23 cellular contexts compared by ENCODE assay signal in genomic region chr5:56941981-56942380, GRCh38. TPM values are rescaled to one million over a fixed set of nuclear protein-coding genes. Genes with fewer than 3 reads are reported as not detected.
A peak's percentile ranks its signal among the peaks of the same experiment; 100 is the strongest.
DNase-seq lines count a peak whose midpoint lies in the region; ATAC-seq and TF ChIP-seq lines count a peak whose summit lies in the region.
"Had no signal": no experiment of that assay in that cellular context is flagged by ENCODE, and none has a peak within 500 bp of the region (broad histone marks: within the 10 kb centered on the region; RNA-seq: fewer than 3 reads in every experiment).

No MANE protein-coding gene starts in this region.

- no peaks in the 10 kb centered on the region for H3K27me3 ChIP-seq in AG04450 (ENCODE audit: control insufficient read depth, insufficient read depth, low read length)
- no peaks in the 10 kb centered on the region for H3K27me3 ChIP-seq in adipocyte (replicated peaks; ENCODE audit: control insufficient read depth, insufficient read depth, low read length)
- H3K27me3 ChIP-seq: foreskin keratinocyte had no signal

- CTCF ChIA-PET in AG04450 (lab: Charles Lee): no interaction called here
- CTCF ChIA-PET in activated CD8-positive, alpha-beta T cell treated with anti-CD3 and anti-CD28 coated beads for 36 hours (lab: Charles Lee): no interaction called here

- no peaks in the 10 kb centered on the region for H3K9me3 Mint-ChIP-seq in activated CD8-positive, alpha-beta T cell treated with anti-CD3 and anti-CD28 coated beads for 36 hours
- H3K9me3 Mint-ChIP-seq: activated naive CD4-positive, alpha-beta T cell treated with anti-CD3 and anti-CD28 coated beads for 36 hours; activated T-cell treated with anti-CD3 and anti-CD28 coated beads, Interleukin-2, amount 50 U/mL, for 24 hours; brain; endodermal cell; nephron had no signal

- no peak overlapping the region for H3K27ac ChIP-seq in AG04450 (ENCODE audit: low read depth, low read length)
- H3K27ac ChIP-seq: foreskin keratinocyte had no signal

- H3K4me3 Mint-ChIP-seq in activated CD8-positive, alpha-beta T cell treated with anti-CD3 and anti-CD28 coated beads for 36 hours: no peak overlapping the region
- H3K4me3 Mint-ChIP-seq: activated CD8-positive, alpha-beta T cell treated with anti-CD3 and anti-CD28 coated beads, Interleukin-2, amount 10 ng/mL, durations not matched to agents 7 days and 5 days; activated naive CD4-positive, alpha-beta T cell treated with anti-CD3 and anti-CD28 coated beads for 36 hours; activated T-cell treated with anti-CD3 and anti-CD28 coated beads, Interleukin-2, amount 50 U/mL, for 24 hours; endodermal cell; nephron; T-helper 17 cell had no signal

- H3K27me3 Mint-ChIP-seq in activated CD8-positive, alpha-beta T cell treated with anti-CD3 and anti-CD28 coated beads for 36 hours: no peaks in the 10 kb centered on the region
- H3K27me3 Mint-ChIP-seq: activated T-cell treated with anti-CD3 and anti-CD28 coated beads, Interleukin-2, amount 50 U/mL, for 24 hours; brain; T-helper 17 cell had no signal

- POLR2A ChIA-PET in AG04450 (lab: Yijun Ruan, JAX): no interaction called here
- POLR2A ChIA-PET in activated CD8-positive, alpha-beta T cell treated with anti-CD3 and anti-CD28 coated beads for 36 hours (lab: Charles Lee): no interaction called here

- DNase-seq in AG04450 (ENCODE audit: low read depth, low spot score) (peak; percentile 2), HFF-Myc (ENCODE audit: extremely low read depth, low read depth) (peak; percentile 46), adipocyte (ENCODE audit: low read depth) (peak; percentile 85), fibroblast of the conjunctiva (ENCODE audit: low read depth) (peak; percentile 57), GM10266 (ENCODE audit: extremely low spot score) (no peak), head of caudate nucleus (no peak), 8988T (no peak)
- DNase-seq in activated CD8-positive, alpha-beta T cell treated with anti-CD3 and anti-CD28 coated beads for 36 hours: no peak
- DNase-seq: activated CD4-positive, CD25-positive, alpha-beta regulatory T cell; activated CD8-positive, alpha-beta T cell treated with anti-CD3 and anti-CD28 coated beads, Interleukin-2, amount 10 ng/mL, durations not matched to agents 7 days and 5 days; activated naive CD4-positive, alpha-beta T cell treated with anti-CD3 and anti-CD28 coated beads for 36 hours; activated T-cell treated with anti-CD3 and anti-CD28 coated beads, Interleukin-2, amount 50 U/mL, for 24 hours; COR-L47; endodermal cell; foreskin keratinocyte; GOT3; NCI-H146; NCI-H82; posterior cingulate gyrus; stimulated activated CD4-positive, alpha-beta T cell treated with anti-CD3 and anti-CD28 coated beads, Interleukin-2, amount 100 ng/mL, for 24 hours; T-helper 17 cell had no signal

- H3K4me1 ChIP-seq in adipocyte (ENCODE audit: control insufficient read depth, insufficient read depth, low read length): peaks cover 6% of the 10 kb centered on the region
- H3K4me1 ChIP-seq: foreskin keratinocyte had no signal

- intact Hi-C loops in activated CD8-positive, alpha-beta T cell treated with anti-CD3 and anti-CD28 coated beads for 36 hours (cut with micrococcal nuclease): no loop called here
- intact Hi-C loops in head of caudate nucleus (cut with DNase I): no loop called here

- peaks cover 3% of the 10 kb centered on the region for H3K4me1 Mint-ChIP-seq in activated CD8-positive, alpha-beta T cell treated with anti-CD3 and anti-CD28 coated beads for 36 hours (ENCODE audit: low read depth)
- H3K4me1 Mint-ChIP-seq: endodermal cell had no signal

- peaks cover 39% of the 10 kb centered on the region for H3K36me3 Mint-ChIP-seq in activated CD8-positive, alpha-beta T cell treated with anti-CD3 and anti-CD28 coated beads for 36 hours (ENCODE audit: low read depth)

- H3K4me3 ChIP-seq in AG04450 (ENCODE audit: low read depth, low read length) (no peak overlapping the region), HFF-Myc (replicated peaks; ENCODE audit: low read depth, low read length) (no peak overlapping the region), adipocyte (ENCODE audit: low read length) (no peak overlapping the region)

- no peak for ATAC-seq in activated CD8-positive, alpha-beta T cell treated with anti-CD3 and anti-CD28 coated beads for 36 hours
- ATAC-seq: activated CD8-positive, alpha-beta T cell treated with anti-CD3 and anti-CD28 coated beads, Interleukin-2, amount 10 ng/mL, durations not matched to agents 7 days and 5 days; foreskin keratinocyte; T-helper 17 cell had no signal

- no peak overlapping the region for H3K27ac Mint-ChIP-seq in activated CD8-positive, alpha-beta T cell treated with anti-CD3 and anti-CD28 coated beads for 36 hours
- H3K27ac Mint-ChIP-seq: activated CD8-positive, alpha-beta T cell treated with anti-CD3 and anti-CD28 coated beads, Interleukin-2, amount 10 ng/mL, durations not matched to agents 7 days and 5 days; activated naive CD4-positive, alpha-beta T cell treated with anti-CD3 and anti-CD28 coated beads for 36 hours; activated T-cell treated with anti-CD3 and anti-CD28 coated beads, Interleukin-2, amount 50 U/mL, for 24 hours; endodermal cell; nephron; T-helper 17 cell had no signal

- H3K9ac ChIP-seq in adipocyte (ENCODE audit: low read length): no peak overlapping the region

- TF ChIP-seq CTCF in AG04450 (IDR thresholded peaks at IDR 0.05; ENCODE audit: low read depth, low read length) (no peak), HFF-Myc (IDR thresholded peaks at IDR 0.05; ENCODE audit: low read depth, low read length, missing control alignments) (no peak), GM10266 (IDR thresholded peaks at IDR 0.05; ENCODE audit: control insufficient read depth, insufficient read depth, low read depth, missing control alignments) (no peak)
- TF ChIP-seq CTCF in activated CD8-positive, alpha-beta T cell treated with anti-CD3 and anti-CD28 coated beads for 36 hours (IDR thresholded peaks at IDR 0.05): no peak

- H3K9me3 ChIP-seq in AG04450 (ENCODE audit: control insufficient read depth, insufficient read depth, low read length) (no peaks in the 10 kb centered on the region), adipocyte (ENCODE audit: control insufficient read depth, low read length) (no peaks in the 10 kb centered on the region)

- H3K36me3 ChIP-seq in adipocyte (ENCODE audit: control insufficient read depth, insufficient read depth, low read length, severe bottlenecking): peaks cover 98% of the 10 kb centered on the region

RNA-seq across cellular contexts. Expression of gene MIER3, which starts 9.9 kb away (rescaled TPM):
- 14.0 and 19.4 TPM in 2 replicates for polyA plus RNA-seq in AG04450 (2011; rRNA removed)
- 20.3 and 25.4 TPM in 2 replicates for polyA minus RNA-seq in AG04450 (2011; rRNA and poly(A)+ RNA removed)
- total RNA-seq in activated CD8-positive, alpha-beta T cell treated with anti-CD3 and anti-CD28 coated beads for 36 hours: 10 to 100 TPM; 12.2 to 12.8 TPM

RNA-seq across cellular contexts. Expression of gene SETD9, which starts 32.6 kb away (rescaled TPM):
- polyA plus RNA-seq in AG04450 (2011; rRNA removed): 8.6 and 12.1 TPM in 2 replicates
- polyA minus RNA-seq in AG04450 (2011; rRNA and poly(A)+ RNA removed): 2.5 and 5.9 TPM in 2 replicates
- total RNA-seq in activated CD8-positive, alpha-beta T cell treated with anti-CD3 and anti-CD28 coated beads for 36 hours: 1 to 10 TPM; 8.1 to 9.3 TPM

Comparison
In these comparisons a context has a peak if more than half of its experiments do, and no peak if none do; other contexts are left out.
1. DNase-seq: peak in AG04450 (single experiment), HFF-Myc (single experiment), adipocyte (single experiment) and fibroblast of the conjunctiva (single experiment); none in activated CD8-positive, alpha-beta T cell treated with anti-CD3 and anti-CD28 coated beads for 36 hours (single experiment), GM10266 (single experiment), head of caudate nucleus (0 of 42) and 8988T (single experiment).